Comparison of ENCODE assay signal across 9 cellular contexts in the genomic region with DNA sequence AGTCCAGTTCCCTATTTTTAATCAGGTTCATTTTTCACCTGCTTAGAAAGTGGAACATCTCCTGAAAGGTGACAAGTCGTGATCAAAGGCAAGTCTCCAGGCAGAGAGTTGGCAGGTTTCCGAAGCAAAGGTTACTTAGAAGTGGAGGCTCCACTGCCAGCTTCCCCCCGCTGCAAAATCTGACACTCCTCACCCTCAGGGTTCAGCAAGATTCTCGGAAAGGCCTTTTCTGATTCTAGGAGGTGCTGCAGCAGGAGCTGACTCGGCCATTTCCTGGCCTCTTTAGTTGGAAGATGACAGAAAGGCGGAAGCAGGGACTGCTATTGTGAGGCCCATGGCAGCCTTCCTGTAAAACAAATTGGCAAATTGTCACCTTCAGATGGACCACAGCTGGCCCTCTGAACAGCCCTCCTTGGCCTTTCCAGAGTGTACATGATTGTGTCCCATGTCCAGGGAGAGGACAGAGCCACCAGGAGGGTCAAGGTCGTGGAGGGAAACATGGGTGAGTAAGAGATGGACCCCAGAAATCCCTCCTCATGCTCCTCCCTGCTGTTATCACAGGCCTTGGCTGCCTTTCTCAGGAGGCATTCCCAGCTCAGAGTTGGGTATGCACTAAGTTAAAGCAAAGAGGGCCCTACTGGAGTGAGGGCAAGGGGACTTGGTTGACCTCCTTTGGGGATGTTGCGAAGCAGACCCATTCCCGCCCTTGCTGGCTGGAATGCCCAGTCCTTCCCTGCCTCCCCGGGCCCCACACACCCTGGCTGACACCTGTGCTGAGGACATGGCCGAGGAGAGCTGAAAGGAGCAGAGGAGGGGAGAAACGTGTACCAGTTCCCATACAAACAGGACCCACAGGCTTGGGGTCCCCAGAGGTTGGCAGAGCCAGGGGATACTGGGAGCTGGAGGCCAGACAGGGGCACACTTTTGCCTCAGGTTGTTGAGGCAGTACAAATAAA.
DNase-seq lines count a peak whose midpoint lies in the region; ATAC-seq and TF ChIP-seq lines count a peak whose summit lies in the region.
"Had no signal": no experiment of that assay in that cellular context is flagged by ENCODE, and none has a peak within 500 bp of the region (broad histone marks: within the 10 kb centered on the region; RNA-seq: fewer than 3 reads in every experiment).

No MANE protein-coding gene starts in this region.

- peak overlapping the region; percentile 69; the same call in 1 of the 2 replicates for H3K9ac ChIP-seq in HUES64 (ENCODE audit: low read depth, low read length)

- no peaks in the 10 kb centered on the region for H3K27me3 Mint-ChIP-seq in T-helper 17 cell
- H3K27me3 Mint-ChIP-seq in stimulated activated memory B cell treated with anti-CD40 and anti-IgM and Interleukin-4, amounts not matched to agents 10 μg/mL and 1 μg/mL and 100 μg/mL, for 72 hours: no peaks in the 10 kb centered on the region
- H3K27me3 Mint-ChIP-seq: activated B cell treated with CpG ODN at 0.5 μM for 24 hours had no signal

- TF ChIP-seq CTCF in brain microvascular endothelial cell (IDR thresholded peaks at IDR 0.05; ENCODE audit: low read depth, low read length, missing control alignments) (no peak), lung (IDR thresholded peaks at IDR 0.05; ENCODE audit: control extremely low read depth, extremely low read depth) (no peak)

- H3K36me3 ChIP-seq in HUES64 (ENCODE audit: insufficient read depth, low read length): no peaks in the 10 kb centered on the region
- no peaks in the 10 kb centered on the region for H3K36me3 ChIP-seq in brain microvascular endothelial cell (replicated peaks)
- no peaks in the 10 kb centered on the region for H3K36me3 ChIP-seq in lung (ENCODE audit: control insufficient read depth in 2 of 2, insufficient read depth in 2 of 2, low read length in 2 of 2)

- in situ Hi-C loops in brain microvascular endothelial cell (cut with HindIII; ENCODE audit: low pct_ligation_motif_present, low sequenced_read_pairs): loop anchor here (25.0 kb wide), 2 partner anchors 112 to 237 kb away; no protein-coding TSS in a partner anchor

- peak overlapping the region; percentile 99 for H3K27ac Mint-ChIP-seq in T-helper 17 cell
- H3K27ac Mint-ChIP-seq in stimulated activated memory B cell treated with anti-CD40 and anti-IgM and Interleukin-4, amounts not matched to agents 10 μg/mL and 1 μg/mL and 100 μg/mL, for 72 hours: peak overlapping the region; percentile 81

- H3K9me3 Mint-ChIP-seq in stimulated activated memory B cell treated with anti-CD40 and anti-IgM and Interleukin-4, amounts not matched to agents 10 μg/mL and 1 μg/mL and 100 μg/mL, for 72 hours: no peaks in the 10 kb centered on the region
- H3K9me3 Mint-ChIP-seq: activated B cell treated with CpG ODN at 0.5 μM for 24 hours had no signal

- peak overlapping the region; percentile 87 for H3K4me3 Mint-ChIP-seq in T-helper 17 cell
- H3K4me3 Mint-ChIP-seq in stimulated activated memory B cell treated with anti-CD40 and anti-IgM and Interleukin-4, amounts not matched to agents 10 μg/mL and 1 μg/mL and 100 μg/mL, for 72 hours: no peak overlapping the region

- ATAC-seq in T-helper 17 cell (peak; percentile 6), lung (ENCODE audit: insufficient read depth, low FRiP score) (no peak), GM21381 (IDR thresholded peaks at IDR 0.05; ENCODE audit: unreplicated experiment) (no peak)
- no peak for ATAC-seq in stimulated activated memory B cell treated with anti-CD40 and anti-IgM and Interleukin-4, amounts not matched to agents 10 μg/mL and 1 μg/mL and 100 μg/mL, for 72 hours

- H3K4me1 Mint-ChIP-seq in T-helper 17 cell: peaks cover 38% of the 10 kb centered on the region
- peaks cover 68% of the 10 kb centered on the region for H3K4me1 Mint-ChIP-seq in stimulated activated memory B cell treated with anti-CD40 and anti-IgM and Interleukin-4, amounts not matched to agents 10 μg/mL and 1 μg/mL and 100 μg/mL, for 72 hours

- H3K36me3 Mint-ChIP-seq in T-helper 17 cell (ENCODE audit: low read depth): no peaks in the 10 kb centered on the region
- H3K36me3 Mint-ChIP-seq in stimulated activated memory B cell treated with anti-CD40 and anti-IgM and Interleukin-4, amounts not matched to agents 10 μg/mL and 1 μg/mL and 100 μg/mL, for 72 hours: no peaks in the 10 kb centered on the region

- 86% methylated on average over 12 of the region's 12 CpGs for WGBS in HUES64
- 43 to 46% methylated on average over 12 of the region's 12 CpGs for WGBS in lung, 2 donors

- H3K4me1 ChIP-seq in HUES64 (ENCODE audit: insufficient read depth, low read length): peaks cover 61% of the 10 kb centered on the region
- peaks cover 29 to 42% of the 10 kb centered on the region in 2 donors for H3K4me1 ChIP-seq in lung (ENCODE audit: control insufficient read depth in 2 of 2, insufficient read depth in 2 of 2, low read length in 2 of 2)

- H3K27ac ChIP-seq in HUES64 (ENCODE audit: low read depth, low read length) (peak overlapping the region; percentile 95), brain microvascular endothelial cell (peak overlapping the region; percentile 99), lung (ENCODE audit: low read depth in 1 of 2, low read length in 1 of 2) (peak overlapping the region; percentile 98 to 99)

- peak in 2 of 3 donors; percentile 19 to 20 for DNase-seq in T-helper 17 cell
- no peak for DNase-seq in brain microvascular endothelial cell
- peak; percentile 51 for DNase-seq in lung (ENCODE audit: low spot score)
- DNase-seq in DMS114 treated with DMSO at 0.1 percent for 48 hours (lab: John Stamatoyannopoulos, UW; ENCODE audit: unreplicated experiment): no peak
- no peak for DNase-seq in cerebellar nuclear complex (lab: John Stamatoyannopoulos, UW)
- DNase-seq: activated B cell treated with CpG ODN at 0.5 μM for 24 hours had no signal

- H3K27me3 ChIP-seq in HUES64 (ENCODE audit: insufficient read depth, low read length): no peaks in the 10 kb centered on the region
- H3K27me3 ChIP-seq in brain microvascular endothelial cell (replicated peaks): no peaks in the 10 kb centered on the region
- no peaks in the 10 kb centered on the region for H3K27me3 ChIP-seq in lung (ENCODE audit: control insufficient read depth, insufficient read depth)

- H3K4me3 ChIP-seq in HUES64 (ENCODE audit: low read length) (no peak overlapping the region), brain microvascular endothelial cell (ENCODE audit: low read depth, low read length) (no peak overlapping the region), lung (no peak overlapping the region)

- no peaks in the 10 kb centered on the region for H3K9me3 ChIP-seq in HUES64 (ENCODE audit: insufficient read depth, low read depth, low read length)
- H3K9me3 ChIP-seq in T-helper 17 cell (ENCODE audit: control insufficient read depth, low read length, poor library complexity, severe bottlenecking): no peaks in the 10 kb centered on the region
- no peaks in the 10 kb centered on the region for H3K9me3 ChIP-seq in lung (ENCODE audit: control insufficient read depth in 2 of 2, insufficient read depth in 1 of 2, low read length in 1 of 2)

Comparison
In these comparisons a context has a peak if more than half of its experiments do, and no peak if none do; other contexts are left out.
1. DNase-seq: peak in T-helper 17 cell (2 of 3) and lung (single experiment); none in brain microvascular endothelial cell (single experiment), DMS114 treated with DMSO at 0.1 percent for 48 hours (single experiment) and cerebellar nuclear complex (0 of 2).
2. Peak in every context shown above with its lines, with median percentiles within 50 percentile points of each other: H3K27ac ChIP-seq.